8 cellular contexts compared by ENCODE assay signal in genomic region chr4:6269651-6270511, GRCh38. TPM values are rescaled to one million over a fixed set of nuclear protein-coding genes. Genes with fewer than 3 reads are reported as not detected.
DNase-seq lines count a peak whose midpoint lies in the region; ATAC-seq, FAIRE-seq and TF ChIP-seq lines count a peak whose summit lies in the region.

A gene with protein sequence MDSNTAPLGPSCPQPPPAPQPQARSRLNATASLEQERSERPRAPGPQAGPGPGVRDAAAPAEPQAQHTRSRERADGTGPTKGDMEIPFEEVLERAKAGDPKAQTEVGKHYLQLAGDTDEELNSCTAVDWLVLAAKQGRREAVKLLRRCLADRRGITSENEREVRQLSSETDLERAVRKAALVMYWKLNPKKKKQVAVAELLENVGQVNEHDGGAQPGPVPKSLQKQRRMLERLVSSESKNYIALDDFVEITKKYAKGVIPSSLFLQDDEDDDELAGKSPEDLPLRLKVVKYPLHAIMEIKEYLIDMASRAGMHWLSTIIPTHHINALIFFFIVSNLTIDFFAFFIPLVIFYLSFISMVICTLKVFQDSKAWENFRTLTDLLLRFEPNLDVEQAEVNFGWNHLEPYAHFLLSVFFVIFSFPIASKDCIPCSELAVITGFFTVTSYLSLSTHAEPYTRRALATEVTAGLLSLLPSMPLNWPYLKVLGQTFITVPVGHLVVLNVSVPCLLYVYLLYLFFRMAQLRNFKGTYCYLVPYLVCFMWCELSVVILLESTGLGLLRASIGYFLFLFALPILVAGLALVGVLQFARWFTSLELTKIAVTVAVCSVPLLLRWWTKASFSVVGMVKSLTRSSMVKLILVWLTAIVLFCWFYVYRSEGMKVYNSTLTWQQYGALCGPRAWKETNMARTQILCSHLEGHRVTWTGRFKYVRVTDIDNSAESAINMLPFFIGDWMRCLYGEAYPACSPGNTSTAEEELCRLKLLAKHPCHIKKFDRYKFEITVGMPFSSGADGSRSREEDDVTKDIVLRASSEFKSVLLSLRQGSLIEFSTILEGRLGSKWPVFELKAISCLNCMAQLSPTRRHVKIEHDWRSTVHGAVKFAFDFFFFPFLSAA (plus strand): TSS chr4:6269850. CDS start chr4:6277456, 7,606 bp downstream.

- no peaks in the 10 kb centered on the region for H3K9me3 Mint-ChIP-seq in activated T-cell treated with anti-CD3 and anti-CD28 coated beads, Interleukin-2, amount 50 U/mL, for 72 hours

- no peaks in the 10 kb centered on the region for H3K36me3 ChIP-seq in mucosa of rectum (ENCODE audit: control insufficient read depth in 2 of 2, insufficient read depth in 2 of 2, low read length in 2 of 2)

- no peaks in the 10 kb centered on the region for H3K9me3 ChIP-seq in mucosa of rectum (ENCODE audit: control insufficient read depth in 2 of 2, low read length in 2 of 2)

- peaks cover 18 to 23% of the 10 kb centered on the region in 2 donors for H3K4me1 ChIP-seq in mucosa of rectum (ENCODE audit: control insufficient read depth in 2 of 2, insufficient read depth in 2 of 2, low read length in 2 of 2)

- no peak within 1 kb of the TSS for H3K27ac Mint-ChIP-seq in activated T-cell treated with anti-CD3 and anti-CD28 coated beads, Interleukin-2, amount 50 U/mL, for 72 hours

- H3K4me3 Mint-ChIP-seq in activated T-cell treated with anti-CD3 and anti-CD28 coated beads, Interleukin-2, amount 50 U/mL, for 72 hours, result peak within 1 kb of the TSS; percentile 80 to 85

- H3K27me3 Mint-ChIP-seq in activated T-cell treated with anti-CD3 and anti-CD28 coated beads, Interleukin-2, amount 50 U/mL, for 72 hours (ENCODE audit: low read depth), result peaks cover 7% of the 10 kb centered on the region

- DNase-seq in D721Med (ENCODE audit: insufficient read length, low spot score) (peak; percentile 100), HuH-7 (ENCODE audit: low spot score) (peak; percentile 100)
- peak; percentile 98 for DNase-seq in activated T-cell treated with anti-CD3 and anti-CD28 coated beads, Interleukin-2, amount 50 U/mL, for 72 hours
- DNase-seq in stimulated activated CD8-positive, alpha-beta memory T cell treated with anti-CD3 and anti-CD28 coated beads, Interleukin-4, amount 100 ng/mL, for 4 hours (ENCODE audit: low read depth in 2 of 2, low spot score in 1 of 2), result peak; percentile 87 to 95

- FAIRE-seq in D721Med (lab: Jason Lieb, UNC), result no peak

- H3K4me3 ChIP-seq in mucosa of rectum (ENCODE audit: low read length in 2 of 2), result peak within 1 kb of the TSS; percentile 77

- H3K27ac ChIP-seq in mucosa of rectum (ENCODE audit: low read depth in 2 of 2, low read length in 2 of 2), result peak within 1 kb of the TSS; percentile 72

- no peaks in the 10 kb centered on the region for H3K36me3 Mint-ChIP-seq in activated T-cell treated with anti-CD3 and anti-CD28 coated beads, Interleukin-2, amount 50 U/mL, for 72 hours (ENCODE audit: insufficient read depth in 2 of 2)

- no peak for TF ChIP-seq CTCF in D721Med (IDR thresholded peaks at IDR 0.05; ENCODE audit: insufficient read depth, missing control alignments)

- H3K27me3 ChIP-seq in mucosa of rectum (ENCODE audit: control insufficient read depth in 2 of 2, insufficient read depth in 2 of 2, low read length in 2 of 2), result peaks cover 0 to 1% of the 10 kb centered on the region in 2 donors

- ATAC-seq in GM21526 (IDR thresholded peaks at IDR 0.05; ENCODE audit: low FRiP score, unreplicated experiment), result peak; percentile 100
- ATAC-seq in activated T-cell treated with anti-CD3 and anti-CD28 coated beads, Interleukin-2, amount 50 U/mL, for 72 hours (replicated peaks in 1 of 2), result peak; percentile 100
- ATAC-seq in esophagus mucosa, result peak; percentile 100

- H3K9ac ChIP-seq in mucosa of rectum (ENCODE audit: low read depth in 1 of 2, low read length in 2 of 2), result peak within 1 kb of the TSS; percentile 76 to 77

- peaks cover 5% of the 10 kb centered on the region for H3K4me1 Mint-ChIP-seq in activated T-cell treated with anti-CD3 and anti-CD28 coated beads, Interleukin-2, amount 50 U/mL, for 72 hours (ENCODE audit: low read depth)

TF ChIP-seq in PFSK-1, 5 proteins besides CTCF, POLR2A, EP300 and RAD21:
- TF ChIP-seq SIN3A (IDR thresholded peaks at IDR 0.05; ENCODE audit: borderline replicate concordance, insufficient read depth, low read length) (0 out of 2 replicates have a peak, but pooled peaks have one; percentile 40), POLR2AphosphoS5 (IDR thresholded peaks at IDR 0.05; ENCODE audit: low read depth, low read length) (peak; percentile 65; the same call in 1 of the 2 replicates), FOXP2 (optimal IDR thresholded peaks at IDR 0.05; ENCODE audit: borderline replicate concordance, extremely low read depth, extremely low read length, insufficient read depth) (no peak), TAF1 (IDR thresholded peaks at IDR 0.05; ENCODE audit: borderline replicate concordance, insufficient read depth, low read length) (peak; percentile 71; the same call in 1 of the 2 replicates)
- TF ChIP-seq, protein P1, sequence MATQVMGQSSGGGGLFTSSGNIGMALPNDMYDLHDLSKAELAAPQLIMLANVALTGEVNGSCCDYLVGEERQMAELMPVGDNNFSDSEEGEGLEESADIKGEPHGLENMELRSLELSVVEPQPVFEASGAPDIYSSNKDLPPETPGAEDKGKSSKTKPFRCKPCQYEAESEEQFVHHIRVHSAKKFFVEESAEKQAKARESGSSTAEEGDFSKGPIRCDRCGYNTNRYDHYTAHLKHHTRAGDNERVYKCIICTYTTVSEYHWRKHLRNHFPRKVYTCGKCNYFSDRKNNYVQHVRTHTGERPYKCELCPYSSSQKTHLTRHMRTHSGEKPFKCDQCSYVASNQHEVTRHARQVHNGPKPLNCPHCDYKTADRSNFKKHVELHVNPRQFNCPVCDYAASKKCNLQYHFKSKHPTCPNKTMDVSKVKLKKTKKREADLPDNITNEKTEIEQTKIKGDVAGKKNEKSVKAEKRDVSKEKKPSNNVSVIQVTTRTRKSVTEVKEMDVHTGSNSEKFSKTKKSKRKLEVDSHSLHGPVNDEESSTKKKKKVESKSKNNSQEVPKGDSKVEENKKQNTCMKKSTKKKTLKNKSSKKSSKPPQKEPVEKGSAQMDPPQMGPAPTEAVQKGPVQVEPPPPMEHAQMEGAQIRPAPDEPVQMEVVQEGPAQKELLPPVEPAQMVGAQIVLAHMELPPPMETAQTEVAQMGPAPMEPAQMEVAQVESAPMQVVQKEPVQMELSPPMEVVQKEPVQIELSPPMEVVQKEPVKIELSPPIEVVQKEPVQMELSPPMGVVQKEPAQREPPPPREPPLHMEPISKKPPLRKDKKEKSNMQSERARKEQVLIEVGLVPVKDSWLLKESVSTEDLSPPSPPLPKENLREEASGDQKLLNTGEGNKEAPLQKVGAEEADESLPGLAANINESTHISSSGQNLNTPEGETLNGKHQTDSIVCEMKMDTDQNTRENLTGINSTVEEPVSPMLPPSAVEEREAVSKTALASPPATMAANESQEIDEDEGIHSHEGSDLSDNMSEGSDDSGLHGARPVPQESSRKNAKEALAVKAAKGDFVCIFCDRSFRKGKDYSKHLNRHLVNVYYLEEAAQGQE (IDR thresholded peaks at IDR 0.05; ENCODE audit: insufficient read depth in 1 of 2, low read depth in 2 of 2, low read length in 2 of 2), result 0 out of 4 replicates have a peak, but pooled peaks of 1 of the 2 experiments have one; percentile 33
TF ChIP-seq in PFSK-1: peak in this region for 4.

RNA-seq across cellular contexts. Expression of the gene that starts here (rescaled TPM):
- polyA plus RNA-seq in PFSK-1 (2012; ENCODE audit: insufficient read length, low read depth), result 14.3 TPM
- total RNA-seq in activated T-cell treated with anti-CD3 and anti-CD28 coated beads, Interleukin-2, amount 50 U/mL, for 72 hours, result 1 to 10 TPM; 5.3 to 7.4 TPM
- 3.7 TPM for total RNA-seq in esophagus mucosa

Comparison
In these comparisons a context has a peak if more than half of its experiments do, and no peak if none do; other contexts are left out.
1. Peak in every context shown above with its lines: DNase-seq, ATAC-seq, H3K4me3 ChIP-seq and H3K27ac ChIP-seq.